Comparison of ENCODE assay signal across 1 cellular context in the genomic region with DNA sequence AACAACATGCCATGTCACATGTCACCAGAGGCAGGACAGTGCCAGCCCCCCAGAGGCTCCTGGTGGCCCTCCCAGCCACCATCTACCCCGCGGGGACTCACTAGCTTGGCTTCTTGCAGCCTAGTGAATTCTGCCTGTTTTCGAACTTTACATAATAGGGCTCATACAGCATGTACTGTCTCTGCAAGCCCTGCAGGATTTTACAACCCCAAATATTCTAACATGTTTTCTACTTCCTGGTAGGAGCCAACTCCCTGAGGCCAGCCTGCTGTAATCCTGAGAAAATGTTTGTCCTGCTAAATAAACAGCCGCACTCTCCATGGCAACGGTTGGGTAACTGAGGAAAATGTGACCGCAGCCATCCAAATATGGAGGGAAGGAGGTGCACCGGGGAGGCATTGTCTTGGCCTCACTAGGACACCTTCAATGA.
TF ChIP-seq lines count a peak whose summit lies in the region.

No MANE protein-coding gene starts in this region.

TF ChIP-seq in HepG2, 621 proteins besides CTCF, POLR2A, EP300 and RAD21 (continued from another document and continues in another):
- TF ChIP-seq SRSF4 (IDR thresholded peaks at IDR 0.05; ENCODE audit: low read depth, low read length, poor library complexity, severe bottlenecking) (no peak), ZNF225 (CRISPR knock-in tag; IDR thresholded peaks at IDR 0.05) (no peak), CREB1 (IDR thresholded peaks at IDR 0.05) (no peak; the same call in 1 of the 2 replicates), CREB1 (CRISPR knock-in tag; IDR thresholded peaks at IDR 0.05) (no peak), MAFK (conservative IDR thresholded peaks at IDR 0.05 in 1 of 2, IDR thresholded peaks at IDR 0.05 in 1 of 2; ENCODE audit: low read length in 2 of 2) (no peak), KDM3A (CRISPR knock-in tag; IDR thresholded peaks at IDR 0.05; ENCODE audit: low read depth) (no peak), ZNF296 (CRISPR knock-in tag; conservative IDR thresholded peaks at IDR 0.05) (no peak), ZBTB38 (CRISPR knock-in tag; IDR thresholded peaks at IDR 0.05) (no peak), CENPX (CRISPR knock-in tag; IDR thresholded peaks at IDR 0.05) (no peak), SMAD3 (CRISPR knock-in tag; IDR thresholded peaks at IDR 0.05) (0 out of 2 replicates have a peak, but pooled peaks have one; percentile 36), MIER3 (CRISPR knock-in tag; IDR thresholded peaks at IDR 0.05; ENCODE audit: borderline replicate concordance) (peak; percentile 84; the same call in 1 of the 2 replicates), MBD4 (IDR thresholded peaks at IDR 0.05; ENCODE audit: borderline replicate concordance, low read length) (no peak), SNRNP70 (IDR thresholded peaks at IDR 0.05; ENCODE audit: low read depth, low read length) (no peak), RNF2 (conservative IDR thresholded peaks at IDR 0.05; ENCODE audit: low read depth) (no peak; the same call in 1 of the 2 replicates), ZNF234 (CRISPR knock-in tag; conservative IDR thresholded peaks at IDR 0.05) (no peak), ZNF644 (CRISPR knock-in tag; IDR thresholded peaks at IDR 0.05; ENCODE audit: low read depth) (0 out of 2 replicates have a peak, but pooled peaks have one; percentile 14), ZNF430 (CRISPR knock-in tag; IDR thresholded peaks at IDR 0.05) (0 out of 2 replicates have a peak, but pooled peaks have one; percentile 48), MXD4 (CRISPR knock-in tag; IDR thresholded peaks at IDR 0.05) (peak; percentile 89), HOXA3 (CRISPR knock-in tag; IDR thresholded peaks at IDR 0.05) (peak; percentile 86), PAWR (CRISPR knock-in tag; IDR thresholded peaks at IDR 0.05; ENCODE audit: borderline replicate concordance) (no peak), FIP1L1 (IDR thresholded peaks at IDR 0.05; ENCODE audit: borderline replicate concordance, insufficient read depth, low read depth, low read length) (0 out of 2 replicates have a peak, but pooled peaks have one; percentile 44), ZNF224 (CRISPR knock-in tag; IDR thresholded peaks at IDR 0.05) (no peak), ZNF337 (CRISPR knock-in tag; IDR thresholded peaks at IDR 0.05; ENCODE audit: borderline replicate concordance, low read depth) (no peak), NR2F1 (CRISPR knock-in tag; IDR thresholded peaks at IDR 0.05) (no peak), FOSL1 (CRISPR knock-in tag; IDR thresholded peaks at IDR 0.05; ENCODE audit: borderline replicate concordance) (no peak), CENPT (CRISPR knock-in tag; IDR thresholded peaks at IDR 0.05; ENCODE audit: low read depth) (no peak), SSRP1 (CRISPR knock-in tag; IDR thresholded peaks at IDR 0.05) (no peak), SETDB1 (CRISPR knock-in tag; IDR thresholded peaks at IDR 0.05; ENCODE audit: borderline replicate concordance) (no peak), ZNF160 (CRISPR knock-in tag; IDR thresholded peaks at IDR 0.05) (no peak), ZNF547 (CRISPR knock-in tag; IDR thresholded peaks at IDR 0.05) (no peak), ZNF577 (CRISPR knock-in tag; IDR thresholded peaks at IDR 0.05; ENCODE audit: borderline replicate concordance, low read depth) (no peak), JARID2 (CRISPR knock-in tag; IDR thresholded peaks at IDR 0.05; ENCODE audit: insufficient replicate concordance) (no peak), ZNF792 (CRISPR knock-in tag; IDR thresholded peaks at IDR 0.05) (peak; percentile 78; the same call in 1 of the 2 replicates), SOX6 (IDR thresholded peaks at IDR 0.05) (no peak), SOX6 (CRISPR knock-in tag; IDR thresholded peaks at IDR 0.05) (peak; percentile 88), MED1 (CRISPR knock-in tag; IDR thresholded peaks at IDR 0.05) (peak; percentile 75), MED13 (CRISPR knock-in tag; IDR thresholded peaks at IDR 0.05) (no peak), GATAD1 (CRISPR knock-in tag; IDR thresholded peaks at IDR 0.05) (peak; percentile 33; the same call in 1 of the 2 replicates), PHF5A (CRISPR knock-in tag; IDR thresholded peaks at IDR 0.05; ENCODE audit: low read depth, unreplicated experiment) (no peak), CHD4 (IDR thresholded peaks at IDR 0.05; ENCODE audit: borderline replicate concordance, low read length) (peak; percentile 70), ZNF446 (CRISPR knock-in tag; IDR thresholded peaks at IDR 0.05) (no peak), ERF (CRISPR knock-in tag; IDR thresholded peaks at IDR 0.05) (0 out of 2 replicates have a peak, but pooled peaks have one; percentile 58), WIZ (CRISPR knock-in tag; IDR thresholded peaks at IDR 0.05) (no peak), ARHGAP35 (CRISPR knock-in tag; IDR thresholded peaks at IDR 0.05; ENCODE audit: borderline replicate concordance) (0 out of 2 replicates have a peak, but pooled peaks have one; percentile 21)
- TF ChIP-seq, protein P1, sequence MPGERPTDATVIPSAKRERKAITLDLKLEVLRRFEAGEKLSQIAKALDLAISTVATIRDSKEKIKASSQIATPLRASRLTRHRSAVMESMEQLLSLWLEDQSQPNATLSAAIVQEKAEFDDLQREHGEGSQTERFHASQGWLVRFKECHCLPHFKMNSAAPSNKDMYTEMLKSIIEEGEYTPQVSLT (CRISPR knock-in tag; IDR thresholded peaks at IDR 0.05; ENCODE audit: borderline replicate concordance, low read depth): no peak
- TF ChIP-seq, protein P2, sequence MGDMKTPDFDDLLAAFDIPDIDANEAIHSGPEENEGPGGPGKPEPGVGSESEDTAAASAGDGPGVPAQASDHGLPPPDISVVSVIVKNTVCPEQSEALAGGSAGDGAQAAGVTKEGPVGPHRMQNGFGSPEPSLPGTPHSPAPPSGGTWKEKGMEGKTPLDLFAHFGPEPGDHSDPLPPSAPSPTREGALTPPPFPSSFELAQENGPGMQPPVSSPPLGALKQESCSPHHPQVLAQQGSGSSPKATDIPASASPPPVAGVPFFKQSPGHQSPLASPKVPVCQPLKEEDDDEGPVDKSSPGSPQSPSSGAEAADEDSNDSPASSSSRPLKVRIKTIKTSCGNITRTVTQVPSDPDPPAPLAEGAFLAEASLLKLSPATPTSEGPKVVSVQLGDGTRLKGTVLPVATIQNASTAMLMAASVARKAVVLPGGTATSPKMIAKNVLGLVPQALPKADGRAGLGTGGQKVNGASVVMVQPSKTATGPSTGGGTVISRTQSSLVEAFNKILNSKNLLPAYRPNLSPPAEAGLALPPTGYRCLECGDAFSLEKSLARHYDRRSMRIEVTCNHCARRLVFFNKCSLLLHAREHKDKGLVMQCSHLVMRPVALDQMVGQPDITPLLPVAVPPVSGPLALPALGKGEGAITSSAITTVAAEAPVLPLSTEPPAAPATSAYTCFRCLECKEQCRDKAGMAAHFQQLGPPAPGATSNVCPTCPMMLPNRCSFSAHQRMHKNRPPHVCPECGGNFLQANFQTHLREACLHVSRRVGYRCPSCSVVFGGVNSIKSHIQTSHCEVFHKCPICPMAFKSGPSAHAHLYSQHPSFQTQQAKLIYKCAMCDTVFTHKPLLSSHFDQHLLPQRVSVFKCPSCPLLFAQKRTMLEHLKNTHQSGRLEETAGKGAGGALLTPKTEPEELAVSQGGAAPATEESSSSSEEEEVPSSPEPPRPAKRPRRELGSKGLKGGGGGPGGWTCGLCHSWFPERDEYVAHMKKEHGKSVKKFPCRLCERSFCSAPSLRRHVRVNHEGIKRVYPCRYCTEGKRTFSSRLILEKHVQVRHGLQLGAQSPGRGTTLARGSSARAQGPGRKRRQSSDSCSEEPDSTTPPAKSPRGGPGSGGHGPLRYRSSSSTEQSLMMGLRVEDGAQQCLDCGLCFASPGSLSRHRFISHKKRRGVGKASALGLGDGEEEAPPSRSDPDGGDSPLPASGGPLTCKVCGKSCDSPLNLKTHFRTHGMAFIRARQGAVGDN (CRISPR knock-in tag; IDR thresholded peaks at IDR 0.05): peak; percentile 56
- TF ChIP-seq, protein P3, sequence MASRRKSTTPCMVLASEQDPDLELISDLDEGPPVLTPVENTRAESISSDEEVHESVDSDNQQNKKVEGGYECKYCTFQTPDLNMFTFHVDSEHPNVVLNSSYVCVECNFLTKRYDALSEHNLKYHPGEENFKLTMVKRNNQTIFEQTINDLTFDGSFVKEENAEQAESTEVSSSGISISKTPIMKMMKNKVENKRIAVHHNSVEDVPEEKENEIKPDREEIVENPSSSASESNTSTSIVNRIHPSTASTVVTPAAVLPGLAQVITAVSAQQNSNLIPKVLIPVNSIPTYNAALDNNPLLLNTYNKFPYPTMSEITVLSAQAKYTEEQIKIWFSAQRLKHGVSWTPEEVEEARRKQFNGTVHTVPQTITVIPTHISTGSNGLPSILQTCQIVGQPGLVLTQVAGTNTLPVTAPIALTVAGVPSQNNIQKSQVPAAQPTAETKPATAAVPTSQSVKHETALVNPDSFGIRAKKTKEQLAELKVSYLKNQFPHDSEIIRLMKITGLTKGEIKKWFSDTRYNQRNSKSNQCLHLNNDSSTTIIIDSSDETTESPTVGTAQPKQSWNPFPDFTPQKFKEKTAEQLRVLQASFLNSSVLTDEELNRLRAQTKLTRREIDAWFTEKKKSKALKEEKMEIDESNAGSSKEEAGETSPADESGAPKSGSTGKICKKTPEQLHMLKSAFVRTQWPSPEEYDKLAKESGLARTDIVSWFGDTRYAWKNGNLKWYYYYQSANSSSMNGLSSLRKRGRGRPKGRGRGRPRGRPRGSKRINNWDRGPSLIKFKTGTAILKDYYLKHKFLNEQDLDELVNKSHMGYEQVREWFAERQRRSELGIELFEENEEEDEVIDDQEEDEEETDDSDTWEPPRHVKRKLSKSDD (CRISPR knock-in tag; IDR thresholded peaks at IDR 0.05; ENCODE audit: low read depth): 0 out of 2 replicates have a peak, but pooled peaks have one; percentile 21
- TF ChIP-seq, protein P4, sequence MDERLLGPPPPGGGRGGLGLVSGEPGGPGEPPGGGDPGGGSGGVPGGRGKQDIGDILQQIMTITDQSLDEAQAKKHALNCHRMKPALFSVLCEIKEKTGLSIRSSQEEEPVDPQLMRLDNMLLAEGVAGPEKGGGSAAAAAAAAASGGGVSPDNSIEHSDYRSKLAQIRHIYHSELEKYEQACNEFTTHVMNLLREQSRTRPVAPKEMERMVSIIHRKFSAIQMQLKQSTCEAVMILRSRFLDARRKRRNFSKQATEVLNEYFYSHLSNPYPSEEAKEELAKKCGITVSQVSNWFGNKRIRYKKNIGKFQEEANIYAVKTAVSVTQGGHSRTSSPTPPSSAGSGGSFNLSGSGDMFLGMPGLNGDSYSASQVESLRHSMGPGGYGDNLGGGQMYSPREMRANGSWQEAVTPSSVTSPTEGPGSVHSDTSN (CRISPR knock-in tag; IDR thresholded peaks at IDR 0.05): no peak
- TF ChIP-seq, protein P5, sequence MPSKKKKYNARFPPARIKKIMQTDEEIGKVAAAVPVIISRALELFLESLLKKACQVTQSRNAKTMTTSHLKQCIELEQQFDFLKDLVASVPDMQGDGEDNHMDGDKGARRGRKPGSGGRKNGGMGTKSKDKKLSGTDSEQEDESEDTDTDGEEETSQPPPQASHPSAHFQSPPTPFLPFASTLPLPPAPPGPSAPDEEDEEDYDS (CRISPR knock-in tag; IDR thresholded peaks at IDR 0.05): peak; percentile 65; the same call in 1 of the 2 replicates
- TF ChIP-seq, protein P6, sequence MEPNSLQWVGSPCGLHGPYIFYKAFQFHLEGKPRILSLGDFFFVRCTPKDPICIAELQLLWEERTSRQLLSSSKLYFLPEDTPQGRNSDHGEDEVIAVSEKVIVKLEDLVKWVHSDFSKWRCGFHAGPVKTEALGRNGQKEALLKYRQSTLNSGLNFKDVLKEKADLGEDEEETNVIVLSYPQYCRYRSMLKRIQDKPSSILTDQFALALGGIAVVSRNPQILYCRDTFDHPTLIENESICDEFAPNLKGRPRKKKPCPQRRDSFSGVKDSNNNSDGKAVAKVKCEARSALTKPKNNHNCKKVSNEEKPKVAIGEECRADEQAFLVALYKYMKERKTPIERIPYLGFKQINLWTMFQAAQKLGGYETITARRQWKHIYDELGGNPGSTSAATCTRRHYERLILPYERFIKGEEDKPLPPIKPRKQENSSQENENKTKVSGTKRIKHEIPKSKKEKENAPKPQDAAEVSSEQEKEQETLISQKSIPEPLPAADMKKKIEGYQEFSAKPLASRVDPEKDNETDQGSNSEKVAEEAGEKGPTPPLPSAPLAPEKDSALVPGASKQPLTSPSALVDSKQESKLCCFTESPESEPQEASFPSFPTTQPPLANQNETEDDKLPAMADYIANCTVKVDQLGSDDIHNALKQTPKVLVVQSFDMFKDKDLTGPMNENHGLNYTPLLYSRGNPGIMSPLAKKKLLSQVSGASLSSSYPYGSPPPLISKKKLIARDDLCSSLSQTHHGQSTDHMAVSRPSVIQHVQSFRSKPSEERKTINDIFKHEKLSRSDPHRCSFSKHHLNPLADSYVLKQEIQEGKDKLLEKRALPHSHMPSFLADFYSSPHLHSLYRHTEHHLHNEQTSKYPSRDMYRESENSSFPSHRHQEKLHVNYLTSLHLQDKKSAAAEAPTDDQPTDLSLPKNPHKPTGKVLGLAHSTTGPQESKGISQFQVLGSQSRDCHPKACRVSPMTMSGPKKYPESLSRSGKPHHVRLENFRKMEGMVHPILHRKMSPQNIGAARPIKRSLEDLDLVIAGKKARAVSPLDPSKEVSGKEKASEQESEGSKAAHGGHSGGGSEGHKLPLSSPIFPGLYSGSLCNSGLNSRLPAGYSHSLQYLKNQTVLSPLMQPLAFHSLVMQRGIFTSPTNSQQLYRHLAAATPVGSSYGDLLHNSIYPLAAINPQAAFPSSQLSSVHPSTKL (CRISPR knock-in tag; IDR thresholded peaks at IDR 0.05): peak; percentile 85
- TF ChIP-seq, protein P7, sequence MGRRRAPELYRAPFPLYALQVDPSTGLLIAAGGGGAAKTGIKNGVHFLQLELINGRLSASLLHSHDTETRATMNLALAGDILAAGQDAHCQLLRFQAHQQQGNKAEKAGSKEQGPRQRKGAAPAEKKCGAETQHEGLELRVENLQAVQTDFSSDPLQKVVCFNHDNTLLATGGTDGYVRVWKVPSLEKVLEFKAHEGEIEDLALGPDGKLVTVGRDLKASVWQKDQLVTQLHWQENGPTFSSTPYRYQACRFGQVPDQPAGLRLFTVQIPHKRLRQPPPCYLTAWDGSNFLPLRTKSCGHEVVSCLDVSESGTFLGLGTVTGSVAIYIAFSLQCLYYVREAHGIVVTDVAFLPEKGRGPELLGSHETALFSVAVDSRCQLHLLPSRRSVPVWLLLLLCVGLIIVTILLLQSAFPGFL (CRISPR knock-in tag; IDR thresholded peaks at IDR 0.05): no peak
- TF ChIP-seq, protein P8, sequence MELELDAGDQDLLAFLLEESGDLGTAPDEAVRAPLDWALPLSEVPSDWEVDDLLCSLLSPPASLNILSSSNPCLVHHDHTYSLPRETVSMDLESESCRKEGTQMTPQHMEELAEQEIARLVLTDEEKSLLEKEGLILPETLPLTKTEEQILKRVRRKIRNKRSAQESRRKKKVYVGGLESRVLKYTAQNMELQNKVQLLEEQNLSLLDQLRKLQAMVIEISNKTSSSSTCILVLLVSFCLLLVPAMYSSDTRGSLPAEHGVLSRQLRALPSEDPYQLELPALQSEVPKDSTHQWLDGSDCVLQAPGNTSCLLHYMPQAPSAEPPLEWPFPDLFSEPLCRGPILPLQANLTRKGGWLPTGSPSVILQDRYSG (CRISPR knock-in tag; IDR thresholded peaks at IDR 0.05): no peak
